In genomic region chr2:219104107-219105050, GRCh38 we compare ENCODE assay signal across 8 cellular contexts. TPM values are rescaled to one million over a fixed set of nuclear protein-coding genes. Genes with fewer than 3 reads are reported as not detected.
DNase-seq lines count a peak whose midpoint lies in the region; ATAC-seq and TF ChIP-seq lines count a peak whose summit lies in the region.

No MANE protein-coding gene starts in this region.

- H3K4me3 ChIP-seq in AG09309 (ENCODE audit: control insufficient read depth, low read depth, low read length), result no peak overlapping the region
- H3K4me3 ChIP-seq in LNCaP clone FGC (ENCODE audit: low read depth, low read length), result no peak overlapping the region
- H3K4me3 ChIP-seq in foreskin fibroblast (ENCODE audit: low read depth in 1 of 2, low read length in 2 of 2), result no peak overlapping the region
- no peak overlapping the region for H3K4me3 ChIP-seq in spleen

- peaks cover 0 to 29% (median 9%) of the 10 kb centered on the region in 6 donors for H3K4me1 ChIP-seq in spleen

- H3K27ac ChIP-seq in spleen, result no peak overlapping the region

- WGBS in spleen, 5 donors, result 73 to 86% (median 82%) methylated on average over 4 of the region's 4 CpGs

- H3K4me3 Mint-ChIP-seq in T-helper 17 cell, result no peak overlapping the region

- H3K36me3 Mint-ChIP-seq in T-helper 17 cell (ENCODE audit: low read depth), result peaks cover 2% of the 10 kb centered on the region

- H3K27me3 ChIP-seq in spleen (replicated peaks in 1 of 7), result no peaks in the 10 kb centered on the region

- H3K27ac Mint-ChIP-seq in T-helper 17 cell, result no peak overlapping the region

- no peak for TF ChIP-seq POLR2A in spleen (IDR thresholded peaks at IDR 0.05)

- DNase-seq in AG09309 (ENCODE audit: low read depth), result no peak
- peak; percentile 56 for DNase-seq in GM10266 (ENCODE audit: extremely low spot score)
- DNase-seq in LNCaP clone FGC (ENCODE audit: low read depth), result no peak
- DNase-seq in T-helper 17 cell, result no peak
- peak; percentile 26 to 58 for DNase-seq in foreskin fibroblast
- DNase-seq in spleen, result no peak
- no peak for DNase-seq in HuH-7.5 (ENCODE audit: low spot score)
- no peak for DNase-seq in COLO829 (ENCODE audit: low spot score)

- peaks cover 0 to 14% (median 0%) of the 10 kb centered on the region in 6 donors for H3K36me3 ChIP-seq in spleen

- H3K27me3 Mint-ChIP-seq in T-helper 17 cell, result no peaks in the 10 kb centered on the region

- intact Hi-C loops in spleen (cut with DNase I; ENCODE audit: low total_unique reads), result no loop called here

- peak; percentile 75 for ATAC-seq in T-helper 17 cell

- H3K9me3 ChIP-seq in T-helper 17 cell (ENCODE audit: control insufficient read depth, low read length, poor library complexity, severe bottlenecking), result no peaks in the 10 kb centered on the region
- H3K9me3 ChIP-seq in spleen, result no peaks in the 10 kb centered on the region

- peak; percentile 83 for TF ChIP-seq CTCF in AG09309 (IDR thresholded peaks at IDR 0.05; ENCODE audit: control insufficient read depth, insufficient read depth, low read depth, low read length, missing control alignments)
- peak; percentile 64 for TF ChIP-seq CTCF in GM10266 (IDR thresholded peaks at IDR 0.05; ENCODE audit: control insufficient read depth, insufficient read depth, low read depth, missing control alignments)
- TF ChIP-seq CTCF in LNCaP clone FGC (IDR thresholded peaks at IDR 0.05; ENCODE audit: control insufficient read depth, extremely low read depth, insufficient read depth), result peak; percentile 45
- peak; percentile 81 for TF ChIP-seq CTCF in foreskin fibroblast (IDR thresholded peaks at IDR 0.05; ENCODE audit: low read depth, low read length)
- peak in 10 of 11 experiments; percentile 24 to 70 (median 57) for TF ChIP-seq CTCF in spleen (IDR thresholded peaks at IDR 0.05 in 8 of 11, conservative IDR thresholded peaks at IDR 0.05 in 3 of 11)

- peaks cover 21% of the 10 kb centered on the region for H3K4me1 Mint-ChIP-seq in T-helper 17 cell

RNA-seq across cellular contexts. Expression of gene IHH, which starts 43.7 kb away (rescaled TPM):
- total RNA-seq in T-helper 17 cell (not detected), spleen (not detected)
- polyA plus RNA-seq in spleen, result under 1 TPM in 2 of 3 donors, not detected in 1; 0.06 to 0.13 TPM

RNA-seq across cellular contexts. Expression of gene NHEJ1, which starts 56.2 kb away (rescaled TPM):
- total RNA-seq in T-helper 17 cell (10 to 100 TPM; 11.8 to 15.2 TPM), spleen (10 to 100 TPM; 13.3 to 25.9 (median 16.6) TPM)
- polyA plus RNA-seq in spleen, result 1 to 10 TPM; 5.5 to 7.9 (median 7.8) TPM

Comparison
In these comparisons a context has a peak if more than half of its experiments do, and no peak if none do; other contexts are left out.
1. DNase-seq: peak in GM10266 (single experiment) and foreskin fibroblast (2 of 2); none in AG09309 (single experiment), LNCaP clone FGC (single experiment), T-helper 17 cell (0 of 3), spleen (single experiment), HuH-7.5 (single experiment) and COLO829 (single experiment).
2. Peak in every context shown above with its lines, with median percentiles within 50 percentile points of each other: CTCF ChIP-seq.